ENCODE assay signal across 11 cellular contexts in genomic region chr19:33405491-33406461, GRCh38. TPM values are rescaled to one million over a fixed set of nuclear protein-coding genes. Genes with fewer than 3 reads are reported as not detected.
DNase-seq lines count a peak whose midpoint lies in the region; ATAC-seq and TF ChIP-seq lines count a peak whose summit lies in the region.
"Had no signal": no experiment of that assay in that cellular context is flagged by ENCODE, and none has a peak within 500 bp of the region (broad histone marks: within the 10 kb centered on the region; RNA-seq: fewer than 3 reads in every experiment).

No MANE protein-coding gene starts in this region.

- H4K91ac ChIP-seq in neuronal stem cell (ENCODE audit: low read depth, low read length, poor library complexity): no peak overlapping the region

- H3K4me2 ChIP-seq in neuronal stem cell (ENCODE audit: insufficient read depth, low read length, poor library complexity, severe bottlenecking): no peak overlapping the region
- H3K4me2 ChIP-seq: KMS-11 had no signal

- H2AFZ ChIP-seq in neuronal stem cell (ENCODE audit: low read length): no peak overlapping the region

- intact Hi-C loops in Right ventricle myocardium superior (cut with DNase I): loop anchor here (2.0 kb wide), 1 partner anchor 169 kb away; no protein-coding TSS in a partner anchor
- intact Hi-C loops in cardiac septum (cut with DNase I): loop anchor here (5.0 to 10.0 kb wide), 2 partner anchors 103 to 261 kb away; partner anchors contain the start of gene CEBPA
- intact Hi-C loops in left ventricle myocardium inferior (cut with micrococcal nuclease): loop anchor here (5.0 kb wide), 1 partner anchor 168 kb away; no protein-coding TSS in a partner anchor
- intact Hi-C loops in aorta (cut with DNase I): loop anchor here (2.0 to 5.0 kb wide), 3 partner anchors 103 to 263 kb away; partner anchors contain the start of gene CEBPA (in 1 of the 2)

- DNase-seq in Right ventricle myocardium superior (peak; percentile 46), cardiac septum (ENCODE audit: low spot score) (no peak), left ventricle myocardium inferior (peak; percentile 17), neuronal stem cell (ENCODE audit: low spot score) (no peak), aorta (peak; percentile 53 to 73), AG08395 (ENCODE audit: low spot score) (no peak)
- DNase-seq in activated CD8-positive, alpha-beta memory T cell treated with anti-CD3 and anti-CD28 coated beads, Interleukin-2, amount 50 U/mL, for 4 hours: no peak
- DNase-seq: NCI-H1417 treated with DMSO at 0.1 percent for 48 hours had no signal

- H3K9ac ChIP-seq in neuronal stem cell (ENCODE audit: low read depth, low read length, poor library complexity): peak overlapping the region; percentile 9
- H3K9ac ChIP-seq: KMS-11 had no signal

- H2BK120ac ChIP-seq in neuronal stem cell (ENCODE audit: low read depth, low read length): peak overlapping the region; percentile 82

- H3K23ac ChIP-seq in neuronal stem cell (ENCODE audit: low read depth, low read length, poor library complexity): peak overlapping the region; percentile 85

- H3K4me3 ChIP-seq in left ventricle myocardium inferior: no peak overlapping the region
- H3K4me3 ChIP-seq in neuronal stem cell (ENCODE audit: low read length in 2 of 2): no peak overlapping the region
- H3K4me3 ChIP-seq in aorta (ENCODE audit: low read length in 2 of 2): no peak overlapping the region
- no peak overlapping the region for H3K4me3 ChIP-seq in gastroesophageal sphincter
- H3K4me3 ChIP-seq: breast epithelium had no signal

- peak overlapping the region; percentile 64 for H2BK15ac ChIP-seq in neuronal stem cell (ENCODE audit: low read length)

- H2BK5ac ChIP-seq in neuronal stem cell (ENCODE audit: low read length): peak overlapping the region; percentile 78

- ATAC-seq in Right ventricle myocardium superior (ENCODE audit: poor library complexity): no peak
- no peak for ATAC-seq in aorta (ENCODE audit: low FRiP score)
- no peak for ATAC-seq in gastroesophageal sphincter

- peak overlapping the region; percentile 94 for H3K14ac ChIP-seq in neuronal stem cell (ENCODE audit: low read length)

- H3K27me3 ChIP-seq in left ventricle myocardium inferior (ENCODE audit: low read depth) (no peaks in the 10 kb centered on the region), neuronal stem cell (ENCODE audit: control insufficient read depth in 3 of 3, insufficient read depth in 3 of 3, low read depth in 1 of 3, low read length in 3 of 3) (no peaks in the 10 kb centered on the region), aorta (ENCODE audit: control insufficient read depth in 1 of 2, insufficient read depth in 2 of 2, low read length in 1 of 2) (no peaks in the 10 kb centered on the region), gastroesophageal sphincter (no peaks in the 10 kb centered on the region)
- H3K27me3 ChIP-seq: breast epithelium had no signal

- TF ChIP-seq CTCF in left ventricle myocardium inferior (IDR thresholded peaks at IDR 0.05; ENCODE audit: borderline replicate concordance): no peak
- TF ChIP-seq CTCF in gastroesophageal sphincter (IDR thresholded peaks at IDR 0.05): no peak

- H3K36me3 ChIP-seq in left ventricle myocardium inferior: peaks cover 7% of the 10 kb centered on the region
- H3K36me3 ChIP-seq in neuronal stem cell (replicated peaks in 1 of 2; ENCODE audit: control insufficient read depth in 2 of 2, insufficient read depth in 2 of 2, low read length in 2 of 2): no peaks in the 10 kb centered on the region
- no peaks in the 10 kb centered on the region for H3K36me3 ChIP-seq in aorta (ENCODE audit: control insufficient read depth in 1 of 2, insufficient read depth in 2 of 2, low read length in 1 of 2)
- H3K36me3 ChIP-seq in gastroesophageal sphincter: peaks cover 0 to 50% of the 10 kb centered on the region in 2 donors
- H3K36me3 ChIP-seq: breast epithelium had no signal

- no peak overlapping the region for H3K4ac ChIP-seq in neuronal stem cell (ENCODE audit: low read length)

- TF ChIP-seq EP300 in gastroesophageal sphincter (IDR thresholded peaks at IDR 0.05): no peak

- H3K9me3 ChIP-seq in left ventricle myocardium inferior (replicated peaks) (no peaks in the 10 kb centered on the region), neuronal stem cell (replicated peaks in 1 of 2; ENCODE audit: control insufficient read depth in 2 of 2, insufficient read depth in 1 of 2, low read depth in 1 of 2, low read length in 2 of 2) (no peaks in the 10 kb centered on the region), aorta (ENCODE audit: control insufficient read depth, low read length) (no peaks in the 10 kb centered on the region), gastroesophageal sphincter (no peaks in the 10 kb centered on the region)
- H3K9me3 ChIP-seq: breast epithelium had no signal

- no peak for TF ChIP-seq POLR2A in gastroesophageal sphincter (IDR thresholded peaks at IDR 0.05)

- H2BK12ac ChIP-seq in neuronal stem cell (ENCODE audit: low read length): peak overlapping the region; percentile 41

- H3K18ac ChIP-seq in neuronal stem cell (ENCODE audit: low read length): peak overlapping the region; percentile 96

- H3K27ac ChIP-seq in left ventricle myocardium inferior (replicated peaks) (peak overlapping the region; percentile 19), neuronal stem cell (replicated peaks; ENCODE audit: low read length) (no peak overlapping the region), aorta (ENCODE audit: low read depth in 1 of 2, low read length in 2 of 2) (no peak overlapping the region), gastroesophageal sphincter (peak overlapping the region in 2 of 4 donors; percentile 37 to 39)
- H3K27ac ChIP-seq: KMS-11 had no signal

- peaks cover 4% of the 10 kb centered on the region for H3K79me1 ChIP-seq in neuronal stem cell (ENCODE audit: low read depth, low read length)

- peak overlapping the region; percentile 95 for H2AK5ac ChIP-seq in neuronal stem cell (ENCODE audit: low read depth, low read length)

- WGBS in neuronal stem cell (ENCODE audit: extremely low coverage in 2 of 2, insufficient read length in 2 of 2, insufficient replicate concordance in 1 of 2), 2 donors: no CpG with 5 or more reads among the region's 35 CpGs
- WGBS in aorta, 2 donors: 92 to 93% methylated on average over 35 of the region's 35 CpGs
- WGBS in gastroesophageal sphincter (ENCODE audit: low coverage in 1 of 2), 2 donors: 80 to 95% methylated on average over 3 to 4 of the region's 35 CpGs

- H4K8ac ChIP-seq in neuronal stem cell (ENCODE audit: low read depth, low read length): no peak overlapping the region

- H3K4me1 ChIP-seq in left ventricle myocardium inferior (peaks cover 26% of the 10 kb centered on the region), neuronal stem cell (ENCODE audit: control insufficient read depth in 2 of 2, insufficient read depth in 1 of 2, low read depth in 1 of 2, low read length in 2 of 2) (peaks cover 2 to 6% of the 10 kb centered on the region in 2 donors), aorta (ENCODE audit: control insufficient read depth in 1 of 2, insufficient read depth in 2 of 2, low read length in 2 of 2) (no peaks in the 10 kb centered on the region), gastroesophageal sphincter (peaks cover 0 to 31% (median 3%) of the 10 kb centered on the region in 3 donors)
- H3K4me1 ChIP-seq: breast epithelium had no signal

RNA-seq across cellular contexts. Expression of gene CEBPG, which starts 32.3 kb away (rescaled TPM):
- total RNA-seq in Right ventricle myocardium superior (16.1 TPM), cardiac septum (17.3 TPM), left ventricle myocardium inferior (13.0 TPM), aorta (10 to 100 TPM; 21.8 to 30.5 TPM), gastroesophageal sphincter (10 to 100 TPM; 23.8 to 34.9 (median 26.2) TPM)
- polyA plus RNA-seq in neuronal stem cell (2013, experiment 1 of 2): 23.4 TPM
- polyA plus RNA-seq in neuronal stem cell (2013, experiment 2 of 2): 23.1 TPM
- polyA plus RNA-seq in aorta: 10 to 100 TPM in 1 of 2 donors, 1 to 10 TPM in 1; 8.6 to 32.2 TPM

Comparison
In these comparisons a context has a peak if more than half of its experiments do, and no peak if none do; other contexts are left out.
1. DNase-seq: peak in Right ventricle myocardium superior (single experiment), left ventricle myocardium inferior (single experiment) and aorta (2 of 2); none in cardiac septum (single experiment), neuronal stem cell (single experiment), AG08395 (single experiment) and activated CD8-positive, alpha-beta memory T cell treated with anti-CD3 and anti-CD28 coated beads, Interleukin-2, amount 50 U/mL, for 4 hours (single experiment).